Comparison of ENCODE assay signal across 29 cellular contexts in genomic region chr6:109224994-109225393, GRCh38.
"Had no signal": no experiment of that assay in that cellular context is flagged by ENCODE, and none has a peak within 500 bp of the region (broad histone marks: within the 10 kb centered on the region; RNA-seq: fewer than 3 reads in every experiment).

No MANE protein-coding gene starts in this region.

- H3K36me3 ChIP-seq: brain microvascular endothelial cell, WERI-Rb-1 had no signal

- H3K4me3 ChIP-seq: coronary artery, dorsolateral prefrontal cortex had no signal

- DNase-seq: activated B cell treated with CpG ODN at 0.5 μM for 24 hours; activated CD4-positive, alpha-beta T cell treated with anti-CD3 and anti-CD28 coated beads for 48 hours; activated CD4-positive, alpha-beta T cell treated with anti-CD3 and anti-CD28 coated beads, Interleukin-2, amount 50 U/mL, for 1 hour; activated CD4-positive, alpha-beta T cell treated with anti-CD3 and anti-CD28 coated beads, Interleukin-2, amount 50 U/mL, for 48 hours; activated CD8-positive, alpha-beta memory T cell treated with anti-CD3 and anti-CD28 coated beads for 24 hours; activated effector memory CD4-positive, alpha-beta T cell treated with Interleukin-2 at 50 U/mL for 16 hours; activated gamma-delta T cell treated with Interleukin-2 at 50 U/mL for 16 hours; activated naive CD4-positive, alpha-beta T cell treated with anti-CD3 and anti-CD28 coated beads, Interleukin-2, amount 50 U/mL, for 16 hours; activated naive CD4-positive, alpha-beta T cell treated with Interleukin-2 at 50 U/mL for 16 hours; activated T-cell treated with anti-CD3 and anti-CD28 coated beads, Interleukin-2, amount 50 U/mL, for 4 hours; amniotic stem cell; anterior cingulate cortex; brain microvascular endothelial cell; dorsolateral prefrontal cortex; effector memory CD4-positive, alpha-beta T cell; endodermal cell; foreskin fibroblast; glutamatergic neuron; T-helper 1 cell; T-helper 17 cell; T1000; WERI-Rb-1 had no signal

- ATAC-seq: activated CD4-positive, CD25-positive, alpha-beta regulatory T cell treated with anti-CD3 and anti-CD28 coated beads, Interleukin-2, amount 50 U/mL, for 24 hours; activated T-cell treated with anti-CD3 and anti-CD28 coated beads, Interleukin-2, amount 50 U/mL, for 4 hours; activated T-helper 17 cell treated with anti-CD3 and anti-CD28 coated beads, Interleukin-2, amount 50 U/mL, for 72 hours; esophagus mucosa; T-helper 17 cell had no signal

- H3K27me3 ChIP-seq: brain microvascular endothelial cell, dorsolateral prefrontal cortex had no signal

- FAIRE-seq: astrocyte, bronchial epithelial cell, frontal cortex had no signal

- H3K27ac ChIP-seq: brain microvascular endothelial cell, coronary artery, dorsolateral prefrontal cortex, WERI-Rb-1 had no signal
